In genomic region chr15:78018968-78019644, GRCh38 we compare ENCODE assay signal across 2 cellular contexts.
TF ChIP-seq lines count a peak whose summit lies in the region.

No MANE protein-coding gene starts in this region.

TF ChIP-seq in liver, 16 proteins besides CTCF, POLR2A, EP300 and RAD21 (continued from another document):
- no peak for TF ChIP-seq ZBTB33 (IDR thresholded peaks at IDR 0.05)

TF ChIP-seq in HepG2, 621 proteins besides CTCF, POLR2A, EP300 and RAD21 (continued from another document):
- TF ChIP-seq, protein P1, sequence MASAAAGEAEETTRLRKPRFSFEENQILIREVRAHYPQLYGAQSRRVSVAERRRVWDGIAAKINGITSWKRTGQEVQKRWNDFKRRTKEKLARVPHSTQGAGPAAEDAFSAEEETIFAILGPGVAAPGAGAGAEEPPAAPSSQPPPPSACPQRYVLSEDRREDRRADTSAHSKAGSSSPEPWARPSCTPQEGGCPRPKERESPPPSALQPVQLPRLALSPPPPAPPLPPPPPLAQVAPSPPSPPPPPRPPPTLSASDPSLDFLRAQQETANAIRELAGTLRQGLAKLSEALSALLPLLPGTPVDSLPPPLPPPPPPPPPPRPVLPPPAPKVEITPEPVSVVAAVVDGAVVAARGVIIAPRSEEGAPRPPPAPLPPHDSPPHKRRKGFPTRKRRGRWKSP (CRISPR knock-in tag; IDR thresholded peaks at IDR 0.05), result no peak
- TF ChIP-seq, protein P2, sequence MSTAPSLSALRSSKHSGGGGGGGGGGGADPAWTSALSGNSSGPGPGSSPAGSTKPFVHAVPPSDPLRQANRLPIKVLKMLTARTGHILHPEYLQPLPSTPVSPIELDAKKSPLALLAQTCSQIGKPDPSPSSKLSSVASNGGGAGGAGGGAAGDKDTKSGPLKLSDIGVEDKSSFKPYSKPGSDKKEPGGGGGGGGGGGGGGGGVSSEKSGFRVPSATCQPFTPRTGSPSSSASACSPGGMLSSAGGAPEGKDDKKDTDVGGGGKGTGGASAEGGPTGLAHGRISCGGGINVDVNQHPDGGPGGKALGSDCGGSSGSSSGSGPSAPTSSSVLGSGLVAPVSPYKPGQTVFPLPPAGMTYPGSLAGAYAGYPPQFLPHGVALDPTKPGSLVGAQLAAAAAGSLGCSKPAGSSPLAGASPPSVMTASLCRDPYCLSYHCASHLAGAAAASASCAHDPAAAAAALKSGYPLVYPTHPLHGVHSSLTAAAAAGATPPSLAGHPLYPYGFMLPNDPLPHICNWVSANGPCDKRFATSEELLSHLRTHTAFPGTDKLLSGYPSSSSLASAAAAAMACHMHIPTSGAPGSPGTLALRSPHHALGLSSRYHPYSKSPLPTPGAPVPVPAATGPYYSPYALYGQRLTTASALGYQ (CRISPR knock-in tag; IDR thresholded peaks at IDR 0.05), result no peak
- TF ChIP-seq ZNF30 (CRISPR knock-in tag; IDR thresholded peaks at IDR 0.05) (no peak), PREB (CRISPR knock-in tag; IDR thresholded peaks at IDR 0.05) (no peak), ZNF724P (CRISPR knock-in tag; IDR thresholded peaks at IDR 0.05; ENCODE audit: borderline replicate concordance) (no peak), FOXA3 (CRISPR knock-in tag; IDR thresholded peaks at IDR 0.05) (no peak), KIAA2018 (CRISPR knock-in tag; IDR thresholded peaks at IDR 0.05; ENCODE audit: borderline replicate concordance) (no peak)
